Comparison of ENCODE assay signal across 24 cellular contexts in genomic region chr9:18755263-18755662, GRCh38.
DNase-seq lines count a peak whose midpoint lies in the region; ATAC-seq, FAIRE-seq and TF ChIP-seq lines count a peak whose summit lies in the region.
"Had no signal": no experiment of that assay in that cellular context is flagged by ENCODE, and none has a peak within 500 bp of the region (broad histone marks: within the 10 kb centered on the region; RNA-seq: fewer than 3 reads in every experiment).

No MANE protein-coding gene starts in this region.

- CTCF ChIA-PET in HepG2 (lab: Yijun Ruan, JAX; ENCODE audit: low intra/inter-chr PET ratio, low total read pairs): no interaction called here
- CTCF ChIA-PET in K562 (lab: Yijun Ruan, JAX; ENCODE audit: low intra/inter-chr PET ratio): no interaction called here

- ATAC-seq in HepG2: no peak
- no peak for ATAC-seq in right lobe of liver
- ATAC-seq in K562: no peak
- no peak for ATAC-seq in GM18505 (IDR thresholded peaks at IDR 0.05; ENCODE audit: unreplicated experiment)
- ATAC-seq: GM12878 had no signal

- H2AFZ ChIP-seq in HepG2 (ENCODE audit: low read length): no peak overlapping the region
- H2AFZ ChIP-seq in K562 (ENCODE audit: low read depth, low read length): no peak overlapping the region

- H3K9ac ChIP-seq in HepG2 (ENCODE audit: insufficient read depth, low read depth, low read length): no peak overlapping the region
- H3K9ac ChIP-seq in K562 (ENCODE audit: insufficient read depth in 1 of 2, low read depth in 2 of 2, low read length in 2 of 2): no peak overlapping the region
- H3K9ac ChIP-seq: BLaER1 had no signal

- FAIRE-seq in HepG2 (lab: Jason Lieb, UNC): no peak
- no peak for FAIRE-seq in K562 (lab: Jason Lieb, UNC)
- FAIRE-seq: GM12878, GM12892, GM18507 had no signal

- H4K20me1 ChIP-seq in HepG2 (ENCODE audit: insufficient read depth, low read length) (no peaks in the 10 kb centered on the region), K562 (replicated peaks; ENCODE audit: control insufficient read depth, insufficient read depth, low read length) (no peaks in the 10 kb centered on the region)
- H4K20me1 ChIP-seq: BLaER1 had no signal

- no peak overlapping the region for H3K27ac ChIP-seq in HepG2 (ENCODE audit: extremely low read length, insufficient read depth, low read length)
- H3K27ac ChIP-seq in right lobe of liver: no peak overlapping the region
- H3K27ac ChIP-seq in K562 (ENCODE audit: extremely low read depth, low read depth, low read length): no peak overlapping the region
- H3K27ac ChIP-seq: 22Rv1, BLaER1 had no signal

- in situ Hi-C loops in HepG2 (cut with HindIII; ENCODE audit: extremely low pct_ligation_motif_present, low pct_unique_long_range_greater_than_20kb) (no loop called here), K562 (cut with MboI) (no loop called here)

- WGBS in HepG2 (ENCODE audit: low lambda C conversion rate): 3% methylated on average over 2 of the region's 2 CpGs
- WGBS in right lobe of liver (ENCODE audit: insufficient coverage, low coverage, low lambda C conversion rate, missing lambda C conversion rate): 70% methylated on average over 2 of the region's 2 CpGs
- WGBS in K562 (ENCODE audit: insufficient coverage, low coverage, missing lambda C conversion rate): 4% methylated on average over 2 of the region's 2 CpGs
- 94 to 97% methylated on average over 2 of the region's 2 CpGs for WGBS in lower leg skin, 2 donors

- no peak for TF ChIP-seq POLR2A in HepG2 (IDR thresholded peaks at IDR 0.05; ENCODE audit: insufficient read depth in 1 of 2, low read depth in 2 of 2, low read length in 2 of 2)
- TF ChIP-seq POLR2A in right lobe of liver (IDR thresholded peaks at IDR 0.05): no peak
- TF ChIP-seq POLR2A in K562 (conservative IDR thresholded peaks at IDR 0.05): no peak
- TF ChIP-seq POLR2A in GM18505 (IDR thresholded peaks at IDR 0.05; ENCODE audit: borderline replicate concordance, extremely low read depth, insufficient read depth, insufficient read length): no peak
- TF ChIP-seq POLR2A in lower leg skin (IDR thresholded peaks at IDR 0.05): no peak

- no peaks in the 10 kb centered on the region for H3K9me3 ChIP-seq in HepG2 (ENCODE audit: low read length)
- H3K9me3 ChIP-seq in right lobe of liver: no peaks in the 10 kb centered on the region
- no peaks in the 10 kb centered on the region for H3K9me3 ChIP-seq in K562 (replicated peaks; ENCODE audit: control insufficient read depth, insufficient read depth, low read depth, low read length)
- H3K9me3 ChIP-seq: BE2C, BLaER1 had no signal

- DNase-seq in HepG2 (ENCODE audit: low spot score): no peak
- no peak for DNase-seq in right lobe of liver
- DNase-seq in K562 (ENCODE audit: extremely low read depth in 1 of 4, low spot score in 3 of 4): no peak
- no peak for DNase-seq in lower leg skin (ENCODE audit: low spot score in 2 of 2)
- DNase-seq: ACHN; BE2C; C1 segment of cervical spinal cord; CD4-positive, alpha-beta memory T cell; CD4-positive, CD25-positive, alpha-beta regulatory T cell; CD8-positive, alpha-beta memory T cell; COR-L47; DMS 273 treated with DMSO at 0.1 percent for 48 hours; DMS153; DMS53; DMS79; DND-41; EL; GDM1 had no signal

- no peaks in the 10 kb centered on the region for H3K36me3 ChIP-seq in HepG2 (replicated peaks in 1 of 2; ENCODE audit: control insufficient read depth in 1 of 2, insufficient read depth in 2 of 2, low read length in 2 of 2)
- H3K36me3 ChIP-seq in right lobe of liver: no peaks in the 10 kb centered on the region
- H3K36me3 ChIP-seq in K562 (ENCODE audit: control insufficient read depth, insufficient read depth, low read length): no peaks in the 10 kb centered on the region
- H3K36me3 ChIP-seq: BE2C, BLaER1 had no signal

- POLR2A ChIA-PET in HepG2 (lab: Yijun Ruan, JAX): no interaction called here
- POLR2A ChIA-PET in K562 (lab: Yijun Ruan, JAX): interaction anchor here (0.6 kb wide), 1 partner anchor 13 kb away, joined by 3 read pairs; no protein-coding TSS in a partner anchor

- no peaks in the 10 kb centered on the region for H3K27me3 ChIP-seq in HepG2 (ENCODE audit: control insufficient read depth in 1 of 2, insufficient read depth in 2 of 2, low read length in 2 of 2)
- H3K27me3 ChIP-seq in right lobe of liver: no peaks in the 10 kb centered on the region
- no peaks in the 10 kb centered on the region for H3K27me3 ChIP-seq in K562 (ENCODE audit: control insufficient read depth in 2 of 2, insufficient read depth in 2 of 2, low read length in 2 of 2)
- H3K27me3 ChIP-seq: BE2C, BLaER1 had no signal

- H3K79me2 ChIP-seq in HepG2 (ENCODE audit: insufficient read depth, low read length): no peaks in the 10 kb centered on the region
- H3K79me2 ChIP-seq in K562 (ENCODE audit: control insufficient read depth, insufficient read depth, low read length): no peaks in the 10 kb centered on the region

- BruUV-seq in HepG2 (replicated peaks; lab: Mats Ljungman, UMichigan): no TSS peak
- no TSS peak for BruUV-seq in K562 (replicated peaks; lab: Mats Ljungman, UMichigan)

- H3K4me3 ChIP-seq in HepG2 (replicated peaks in 1 of 3; ENCODE audit: insufficient read depth in 1 of 3, low read depth in 2 of 3, low read length in 3 of 3): no peak overlapping the region
- H3K4me3 ChIP-seq in right lobe of liver: no peak overlapping the region
- no peak overlapping the region for H3K4me3 ChIP-seq in K562
- H3K4me3 ChIP-seq in lower leg skin (ENCODE audit: low read depth, poor library complexity, severe bottlenecking): no peak overlapping the region
- H3K4me3 ChIP-seq: BLaER1, GM12878 had no signal

- no peak overlapping the region for H3K4me2 ChIP-seq in HepG2 (ENCODE audit: low read depth, low read length)
- no peak overlapping the region for H3K4me2 ChIP-seq in K562 (ENCODE audit: insufficient read depth, low read length)
- H3K4me2 ChIP-seq: BLaER1 had no signal

- no peak for TF ChIP-seq RAD21 in HepG2 (CRISPR knock-in tag; IDR thresholded peaks at IDR 0.05)
- TF ChIP-seq RAD21 in K562 (CRISPR knock-in tag; conservative IDR thresholded peaks at IDR 0.05 in 1 of 2, IDR thresholded peaks at IDR 0.05 in 1 of 2): no peak

- TF ChIP-seq EP300 in HepG2 (IDR thresholded peaks at IDR 0.05; ENCODE audit: low read depth in 2 of 2, low read length in 2 of 2) (no peak), HepG2 (CRISPR knock-in tag; IDR thresholded peaks at IDR 0.05; ENCODE audit: borderline replicate concordance) (no peak), K562 (IDR thresholded peaks at IDR 0.05; ENCODE audit: low read length) (no peak)

- H3K9me1 ChIP-seq in K562 (ENCODE audit: control insufficient read depth, insufficient read depth, low read length): no peaks in the 10 kb centered on the region

- H3K4me1 ChIP-seq in HepG2 (ENCODE audit: insufficient read depth, low read length): 0 out of 2 replicates have a peak, but pooled peaks cover 7% of the 10 kb centered on the region
- H3K4me1 ChIP-seq in right lobe of liver: peaks cover 0 to 18% (median 3%) of the 10 kb centered on the region in 4 donors
- no peaks in the 10 kb centered on the region for H3K4me1 ChIP-seq in K562 (replicated peaks in 1 of 2; ENCODE audit: control insufficient read depth in 2 of 2, insufficient read depth in 2 of 2, low read length in 2 of 2)
- H3K4me1 ChIP-seq: BE2C, BLaER1 had no signal

- intact Hi-C loops in HepG2 (cut with micrococcal nuclease; ENCODE audit: unreplicated experiment) (no loop called here), right lobe of liver (cut with DNase I) (no loop called here), K562 (cut with micrococcal nuclease) (no loop called here), lower leg skin (cut with DNase I; ENCODE audit: low total_unique reads) (no loop called here)

- no peak for TF ChIP-seq CTCF in HepG2 (CRISPR knock-in tag; IDR thresholded peaks at IDR 0.05)
- TF ChIP-seq CTCF in right lobe of liver (IDR thresholded peaks at IDR 0.05): no peak
- TF ChIP-seq CTCF in K562 (IDR thresholded peaks at IDR 0.05 in 2 of 3, conservative IDR thresholded peaks at IDR 0.05 in 1 of 3; ENCODE audit: insufficient read depth in 2 of 3, low read depth in 1 of 3, low read length in 3 of 3): no peak
- TF ChIP-seq CTCF in lower leg skin (IDR thresholded peaks at IDR 0.05): no peak

TF ChIP-seq in HepG2, 621 proteins besides CTCF, POLR2A, EP300 and RAD21 (continues in another document):
- no peak for TF ChIP-seq SNRNP70 (IDR thresholded peaks at IDR 0.05; ENCODE audit: low read depth, low read length)
- peak; percentile 93 to 96 for TF ChIP-seq MAFK (conservative IDR thresholded peaks at IDR 0.05 in 1 of 2, IDR thresholded peaks at IDR 0.05 in 1 of 2; ENCODE audit: low read length in 2 of 2)
- TF ChIP-seq MAFF (IDR thresholded peaks at IDR 0.05; ENCODE audit: low read depth, low read length): peak; percentile 94

TF ChIP-seq in K562, 482 proteins besides CTCF, POLR2A, EP300 and RAD21 (continues in another document):
- no peak for TF ChIP-seq ETS2 (tag; IDR thresholded peaks at IDR 0.05; ENCODE audit: borderline replicate concordance, poor library complexity, severe bottlenecking)
- TF ChIP-seq HNRNPUL1 (IDR thresholded peaks at IDR 0.05; ENCODE audit: low read length): no peak
- no peak for TF ChIP-seq ZNF561 (CRISPR knock-in tag; conservative IDR thresholded peaks at IDR 0.05)
- peak; percentile 60 for TF ChIP-seq C11orf30 (IDR thresholded peaks at IDR 0.05; ENCODE audit: low read depth)
- no peak for TF ChIP-seq ZNF79 (CRISPR knock-in tag; IDR thresholded peaks at IDR 0.05; ENCODE audit: low read depth)
- no peak for TF ChIP-seq ZFPM2 (CRISPR knock-in tag; IDR thresholded peaks at IDR 0.05)
- TF ChIP-seq ZNF586 (CRISPR knock-in tag; conservative IDR thresholded peaks at IDR 0.05): no peak
- TF ChIP-seq MAFF (IDR thresholded peaks at IDR 0.05; ENCODE audit: low read length): peak; percentile 81
- TF ChIP-seq SMARCE1 (IDR thresholded peaks at IDR 0.05): no peak
- TF ChIP-seq RUNX1 (IDR thresholded peaks at IDR 0.05; ENCODE audit: low read depth): no peak
- TF ChIP-seq ZNF316 (IDR thresholded peaks at IDR 0.05): peak; percentile 74
- TF ChIP-seq LARP7 (IDR thresholded peaks at IDR 0.05): no peak
- TF ChIP-seq CREBBP (IDR thresholded peaks at IDR 0.05; ENCODE audit: low read depth, low read length): no peak
- no peak for TF ChIP-seq HMG20B (CRISPR knock-in tag; IDR thresholded peaks at IDR 0.05)
- no peak for TF ChIP-seq LCOR (CRISPR knock-in tag; IDR thresholded peaks at IDR 0.05)
- no peak for TF ChIP-seq FOXK1 (CRISPR knock-in tag; IDR thresholded peaks at IDR 0.05; ENCODE audit: borderline replicate concordance)
- TF ChIP-seq KLF1 (tag; IDR thresholded peaks at IDR 0.05): no peak
- TF ChIP-seq MAFG (tag; conservative IDR thresholded peaks at IDR 0.05): peak; percentile 63

Comparison
In these comparisons a context has a peak if more than half of its experiments do, and no peak if none do; other contexts are left out.
1. Of the 241 proteins assayed by ChIP-seq in both HepG2 and K562: peak only in HepG2: none; only in K562: MAFG; in both: MAFF and MAFK; in neither: 238.